ENCODE assay signal across 8 cellular contexts in genomic region chr15:90184119-90184785, GRCh38. TPM values are rescaled to one million over a fixed set of nuclear protein-coding genes. Genes with fewer than 3 reads are reported as not detected.
A peak's percentile ranks its signal among the peaks of the same experiment; 100 is the strongest.
DNase-seq lines count a peak whose midpoint lies in the region; ATAC-seq and TF ChIP-seq lines count a peak whose summit lies in the region.

No MANE protein-coding gene starts in this region.

- H3K36me3 ChIP-seq in HEK293 (ENCODE audit: control insufficient read depth in 2 of 2, insufficient read depth in 1 of 2, low read length in 2 of 2) (no peaks in the 10 kb centered on the region), neuronal stem cell (replicated peaks in 1 of 2; ENCODE audit: control insufficient read depth in 2 of 2, insufficient read depth in 2 of 2, low read length in 2 of 2) (no peaks in the 10 kb centered on the region)

- peak overlapping the region; percentile 44; the same call in 1 of the 2 replicates for H3K27ac ChIP-seq in HEK293 (ENCODE audit: extremely low read depth, low read depth, low read length)
- H3K27ac ChIP-seq in foreskin keratinocyte = peak overlapping the region; percentile 87
- H3K27ac ChIP-seq in neuronal stem cell (replicated peaks; ENCODE audit: low read length) = no peak overlapping the region

- peaks cover under 1% of the 10 kb centered on the region for H3K27me3 Mint-ChIP-seq in activated CD8-positive, alpha-beta T cell treated with anti-CD3 and anti-CD28 coated beads for 36 hours

- peak overlapping the region; percentile 77 for H3K4me2 ChIP-seq in neuronal stem cell (ENCODE audit: insufficient read depth, low read length, poor library complexity, severe bottlenecking)

- peak overlapping the region; percentile 78 for H3K4me3 Mint-ChIP-seq in activated CD8-positive, alpha-beta T cell treated with anti-CD3 and anti-CD28 coated beads for 36 hours

- DNase-seq in NCI-H2107 treated with DMSO at 0.1 percent for 48 hours (lab: John Stamatoyannopoulos, UW; ENCODE audit: unreplicated experiment) (peak; percentile 46), NCI-H2107 (lab: John Stamatoyannopoulos, UW) (no peak), NCI-H146 (lab: John Stamatoyannopoulos, UW) (peak; percentile 60), foreskin keratinocyte (peak; percentile 58 to 64), neuronal stem cell (ENCODE audit: low spot score) (no peak), mesenteric fat pad (ENCODE audit: low spot score) (no peak)
- peak; percentile 28 for DNase-seq in activated CD8-positive, alpha-beta T cell treated with anti-CD3 and anti-CD28 coated beads for 36 hours

- peak overlapping the region; percentile 47 for H4K91ac ChIP-seq in neuronal stem cell (ENCODE audit: low read depth, low read length, poor library complexity)

- H3K4ac ChIP-seq in neuronal stem cell (ENCODE audit: low read length) = peak overlapping the region; percentile 97

- H3K79me1 ChIP-seq in neuronal stem cell (ENCODE audit: low read depth, low read length) = no peaks in the 10 kb centered on the region

- peak overlapping the region; percentile 88 for H3K4me3 ChIP-seq in HEK293 (ENCODE audit: low read depth, low read length)
- peak overlapping the region; percentile 58 to 70 for H3K4me3 ChIP-seq in neuronal stem cell (ENCODE audit: low read length in 2 of 2)

- H3K23ac ChIP-seq in neuronal stem cell (ENCODE audit: low read depth, low read length, poor library complexity) = peak overlapping the region; percentile 91

- peak overlapping the region; percentile 75 for H2BK15ac ChIP-seq in neuronal stem cell (ENCODE audit: low read length)

- H3K14ac ChIP-seq in neuronal stem cell (ENCODE audit: low read length) = no peak overlapping the region

- H3K4me1 Mint-ChIP-seq in activated CD8-positive, alpha-beta T cell treated with anti-CD3 and anti-CD28 coated beads for 36 hours (ENCODE audit: low read depth) = peaks cover 9% of the 10 kb centered on the region

- no peaks in the 10 kb centered on the region for H3K9me3 Mint-ChIP-seq in activated CD8-positive, alpha-beta T cell treated with anti-CD3 and anti-CD28 coated beads for 36 hours

- peak overlapping the region; percentile 93 for H3K18ac ChIP-seq in neuronal stem cell (ENCODE audit: low read length)

- H3K27me3 ChIP-seq in foreskin keratinocyte (no peaks in the 10 kb centered on the region), neuronal stem cell (ENCODE audit: control insufficient read depth in 3 of 3, insufficient read depth in 3 of 3, low read depth in 1 of 3, low read length in 3 of 3) (no peaks in the 10 kb centered on the region)

- H2BK12ac ChIP-seq in neuronal stem cell (ENCODE audit: low read length) = no peak overlapping the region

- peak overlapping the region; percentile 3 for H3K9ac ChIP-seq in neuronal stem cell (ENCODE audit: low read depth, low read length, poor library complexity)

- H2AK5ac ChIP-seq in neuronal stem cell (ENCODE audit: low read depth, low read length) = peak overlapping the region; percentile 81

- H3K4me1 ChIP-seq in HEK293 (ENCODE audit: control insufficient read depth, insufficient read depth, low read length) (peaks cover 10% of the 10 kb centered on the region), foreskin keratinocyte (peaks cover 25% of the 10 kb centered on the region), neuronal stem cell (ENCODE audit: control insufficient read depth in 2 of 2, insufficient read depth in 1 of 2, low read depth in 1 of 2, low read length in 2 of 2) (peaks cover 5 to 16% of the 10 kb centered on the region in 2 donors)

- POLR2A ChIA-PET in HEK293 (lab: Yijun Ruan, JAX) = interaction anchor here (0.6 to 1.5 kb wide), 4 partner anchors 16 to 916 kb away, joined by 3 to 6 read pairs (median 4); partner anchors contain the start of genes SEMA4B and SV2B
- POLR2A ChIA-PET in activated CD8-positive, alpha-beta T cell treated with anti-CD3 and anti-CD28 coated beads for 36 hours (lab: Charles Lee) = interaction anchor here (0.6 to 1.5 kb wide), 3 partner anchors 18 to 82 kb away, joined by 3 to 6 read pairs (median 3); partner anchors contain the start of gene NGRN

- no peak overlapping the region for H3K27ac Mint-ChIP-seq in activated CD8-positive, alpha-beta T cell treated with anti-CD3 and anti-CD28 coated beads for 36 hours

- H2BK5ac ChIP-seq in neuronal stem cell (ENCODE audit: low read length) = peak overlapping the region; percentile 87

- H2BK120ac ChIP-seq in neuronal stem cell (ENCODE audit: low read depth, low read length) = peak overlapping the region; percentile 87

- no peaks in the 10 kb centered on the region for H3K36me3 Mint-ChIP-seq in activated CD8-positive, alpha-beta T cell treated with anti-CD3 and anti-CD28 coated beads for 36 hours (ENCODE audit: low read depth)

- ATAC-seq in activated CD8-positive, alpha-beta T cell treated with anti-CD3 and anti-CD28 coated beads for 36 hours = peak; percentile 21
- peak; percentile 59 for ATAC-seq in foreskin keratinocyte

- H3K9me3 ChIP-seq in HEK293 (ENCODE audit: control insufficient read depth, insufficient read depth, low read depth, low read length) (no peaks in the 10 kb centered on the region), neuronal stem cell (replicated peaks in 1 of 2; ENCODE audit: control insufficient read depth in 2 of 2, insufficient read depth in 1 of 2, low read depth in 1 of 2, low read length in 2 of 2) (no peaks in the 10 kb centered on the region)

- H4K8ac ChIP-seq in neuronal stem cell (ENCODE audit: low read depth, low read length) = peak overlapping the region; percentile 65

- no CpG with 5 or more reads among the region's 27 CpGs for WGBS in neuronal stem cell (ENCODE audit: extremely low coverage in 2 of 2, insufficient read length in 2 of 2, insufficient replicate concordance in 1 of 2), 2 donors

- peak overlapping the region; percentile 94 for H2AFZ ChIP-seq in neuronal stem cell (ENCODE audit: low read length)

- intact Hi-C loops in activated CD8-positive, alpha-beta T cell treated with anti-CD3 and anti-CD28 coated beads for 36 hours (cut with micrococcal nuclease) = no loop called here

- no peak; the same call in 1 of the 2 replicates for TF ChIP-seq CTCF in HEK293 (tag by site-specific recombination; IDR thresholded peaks at IDR 0.05)
- no peak for TF ChIP-seq CTCF in activated CD8-positive, alpha-beta T cell treated with anti-CD3 and anti-CD28 coated beads for 36 hours (IDR thresholded peaks at IDR 0.05)
- no peak for TF ChIP-seq CTCF in foreskin keratinocyte (conservative IDR thresholded peaks at IDR 0.05)

- CTCF ChIA-PET in HEK293 (lab: Yijun Ruan, JAX) = interaction anchor here (0.6 to 1.1 kb wide), 5 partner anchors 13 to 494 kb away, joined by 3 to 6 read pairs (median 3); partner anchors contain the start of genes PEX11A and WDR93
- CTCF ChIA-PET in activated CD8-positive, alpha-beta T cell treated with anti-CD3 and anti-CD28 coated beads for 36 hours (lab: Charles Lee) = interaction anchor here (0.9 kb wide), 1 partner anchor 16 kb away, joined by 3 read pairs; no protein-coding TSS in a partner anchor

TF ChIP-seq in HEK293, 187 proteins besides CTCF, POLR2A, EP300 and RAD21 (continues in another document):
- no peak; the same call in 1 of the 2 replicates for TF ChIP-seq INSM2 (tag by site-specific recombination; IDR thresholded peaks at IDR 0.05)
- TF ChIP-seq ZNF747 (tag by site-specific recombination; IDR thresholded peaks at IDR 0.05) = no peak
- TF ChIP-seq ZSCAN16 (tag by site-specific recombination; IDR thresholded peaks at IDR 0.05) = no peak
- peak; percentile 27; the same call in 1 of the 2 replicates for TF ChIP-seq YY1 (tag by site-specific recombination; IDR thresholded peaks at IDR 0.05)
- TF ChIP-seq ZSCAN4 (tag by site-specific recombination; IDR thresholded peaks at IDR 0.05) = no peak
- TF ChIP-seq ZNF350 (tag by site-specific recombination; IDR thresholded peaks at IDR 0.05) = no peak
- no peak for TF ChIP-seq ZNF792 (tag by site-specific recombination; IDR thresholded peaks at IDR 0.05)
- no peak for TF ChIP-seq ZNF621 (tag by site-specific recombination; IDR thresholded peaks at IDR 0.05)
- no peak for TF ChIP-seq PRDM1 (tag by site-specific recombination; IDR thresholded peaks at IDR 0.05)
- no peak for TF ChIP-seq ZNF473 (tag by site-specific recombination; IDR thresholded peaks at IDR 0.05)

RNA-seq across cellular contexts. Expression of gene SEMA4B, which starts 16.9 kb away (rescaled TPM):
- total RNA-seq in activated CD8-positive, alpha-beta T cell treated with anti-CD3 and anti-CD28 coated beads for 36 hours = 1 to 10 TPM; 5.3 to 6.2 TPM
- total RNA-seq in foreskin keratinocyte (49.0 and 72.5 TPM in 2 replicates), mesenteric fat pad (15.8 TPM)
- 40.7 and 63.4 TPM in 2 replicates for polyA plus RNA-seq in foreskin keratinocyte
- 15.2 TPM for polyA plus RNA-seq in neuronal stem cell (2013, experiment 1 of 2)
- polyA plus RNA-seq in neuronal stem cell (2013, experiment 2 of 2) = 15.6 TPM

RNA-seq across cellular contexts. Expression of gene CIB1, which starts 49.5 kb away (rescaled TPM):
- total RNA-seq in activated CD8-positive, alpha-beta T cell treated with anti-CD3 and anti-CD28 coated beads for 36 hours = 100 to 1,000 TPM; 151 to 154 TPM
- total RNA-seq in foreskin keratinocyte = 59.7 and 61.2 TPM in 2 replicates
- polyA plus RNA-seq in foreskin keratinocyte = 124 and 151 TPM in 2 replicates
- 18.7 TPM for polyA plus RNA-seq in neuronal stem cell (2013, experiment 1 of 2)
- polyA plus RNA-seq in neuronal stem cell (2013, experiment 2 of 2) = 18.6 TPM
- total RNA-seq in mesenteric fat pad = 58.0 TPM

RNA-seq across cellular contexts. Expression of gene GDPGP1, which starts 49.8 kb away (rescaled TPM):
- total RNA-seq in activated CD8-positive, alpha-beta T cell treated with anti-CD3 and anti-CD28 coated beads for 36 hours = 1 to 10 TPM; 5.2 to 6.4 TPM
- total RNA-seq in foreskin keratinocyte (1.3 and 2.6 TPM in 2 replicates), mesenteric fat pad (8.1 TPM)
- polyA plus RNA-seq in foreskin keratinocyte = 0.60 and 1.1 TPM in 2 replicates
- 1.2 TPM for polyA plus RNA-seq in neuronal stem cell (2013, experiment 1 of 2)
- polyA plus RNA-seq in neuronal stem cell (2013, experiment 2 of 2) = 1.6 TPM

Comparison
In these comparisons a context has a peak if more than half of its experiments do, and no peak if none do; other contexts are left out.
1. DNase-seq: peak in NCI-H2107 treated with DMSO at 0.1 percent for 48 hours (single experiment), NCI-H146 (single experiment), activated CD8-positive, alpha-beta T cell treated with anti-CD3 and anti-CD28 coated beads for 36 hours (single experiment) and foreskin keratinocyte (2 of 2); none in NCI-H2107 (single experiment), neuronal stem cell (single experiment) and mesenteric fat pad (single experiment).